ENCODE assay signal across 19 cellular contexts in genomic region chr11:25949918-25950317, GRCh38.
DNase-seq lines count a peak whose midpoint lies in the region; ATAC-seq and TF ChIP-seq lines count a peak whose summit lies in the region.
"Had no signal": no experiment of that assay in that cellular context is flagged by ENCODE, and none has a peak within 500 bp of the region (broad histone marks: within the 10 kb centered on the region; RNA-seq: fewer than 3 reads in every experiment).

No MANE protein-coding gene starts in this region.

- H2AFZ ChIP-seq in MM.1S (ENCODE audit: low read length), result no peak overlapping the region

- H3K27ac ChIP-seq in MM.1S (ENCODE audit: low read length), result no peak overlapping the region
- H3K27ac ChIP-seq: A549; BLaER1 treated with 17β-estradiol and CSF1 and Interleukin-3, amounts not matched to agents 10 nM and 100 nM; C4-2B had no signal

- no peaks in the 10 kb centered on the region for H3K9me3 ChIP-seq in MM.1S (replicated peaks; ENCODE audit: insufficient read depth, low read length)
- H3K9me3 ChIP-seq: A549; BLaER1 treated with 17β-estradiol and CSF1 and Interleukin-3, amounts not matched to agents 10 nM and 100 nM had no signal

- no peak overlapping the region for H3K4me3 ChIP-seq in MM.1S (ENCODE audit: low read length)
- H3K4me3 ChIP-seq: A549; BLaER1 treated with 17β-estradiol and CSF1 and Interleukin-3, amounts not matched to agents 10 nM and 100 nM; GM12878 had no signal

- peak; percentile 69 for ATAC-seq in GM18517 (IDR thresholded peaks at IDR 0.05; ENCODE audit: unreplicated experiment)
- peak; percentile 51 for ATAC-seq in HG02798 (IDR thresholded peaks at IDR 0.05; ENCODE audit: poor library complexity, unreplicated experiment)
- ATAC-seq in HG03159 (IDR thresholded peaks at IDR 0.05; ENCODE audit: unreplicated experiment), result no peak
- ATAC-seq: A549; CD8-positive, alpha-beta T cell; GM12878 had no signal

- no peaks in the 10 kb centered on the region for H3K27me3 ChIP-seq in MM.1S (replicated peaks; ENCODE audit: insufficient read depth, low read length)
- H3K27me3 ChIP-seq: BLaER1 treated with 17β-estradiol and CSF1 and Interleukin-3, amounts not matched to agents 10 nM and 100 nM had no signal

- DNase-seq in MM.1S (peak; percentile 9), UCSD-AML1 (lab: John Stamatoyannopoulos, UW; ENCODE audit: unreplicated experiment) (no peak), DMS79 (lab: John Stamatoyannopoulos, UW) (no peak)
- no peak for DNase-seq in activated T-cell treated with anti-CD3 and anti-CD28 coated beads, Interleukin-2, amount 50 U/mL, for 48 hours
- DNase-seq: AML-193; Caco-2; Calu3; CD4-positive, alpha-beta T cell; CD8-positive, alpha-beta T cell; DND-41; EL; GDM1 had no signal

- no peaks in the 10 kb centered on the region for H4K20me1 ChIP-seq in MM.1S (ENCODE audit: insufficient read depth, low read length)
- H4K20me1 ChIP-seq: BLaER1 treated with 17β-estradiol and CSF1 and Interleukin-3, amounts not matched to agents 10 nM and 100 nM had no signal

- H3F3A ChIP-seq in MM.1S (ENCODE audit: insufficient read depth, low read length), result no peaks in the 10 kb centered on the region

- H3K4me1 ChIP-seq in MM.1S (ENCODE audit: low read length), result no peaks in the 10 kb centered on the region
- H3K4me1 ChIP-seq: A549, Caco-2 had no signal

- no peaks in the 10 kb centered on the region for H3K36me3 ChIP-seq in MM.1S (replicated peaks; ENCODE audit: insufficient read depth, low read length)
- H3K36me3 ChIP-seq: BLaER1 treated with 17β-estradiol and CSF1 and Interleukin-3, amounts not matched to agents 10 nM and 100 nM had no signal

- H3K4me2 ChIP-seq in MM.1S (ENCODE audit: low read depth, low read length), result no peak overlapping the region; the same call in 1 of the 2 replicates
- H3K4me2 ChIP-seq: A549; BLaER1 treated with 17β-estradiol and CSF1 and Interleukin-3, amounts not matched to agents 10 nM and 100 nM had no signal

- H3K79me2 ChIP-seq in MM.1S (ENCODE audit: low read length), result no peaks in the 10 kb centered on the region

- no peak overlapping the region for H3K9ac ChIP-seq in MM.1S (ENCODE audit: low read length)
- H3K9ac ChIP-seq: BLaER1 treated with 17β-estradiol and CSF1 and Interleukin-3, amounts not matched to agents 10 nM and 100 nM had no signal

- H3K9me2 ChIP-seq in MM.1S (replicated peaks; ENCODE audit: insufficient read depth, low read length), result no peaks in the 10 kb centered on the region

- TF ChIP-seq CTCF in MM.1S (IDR thresholded peaks at IDR 0.05; ENCODE audit: low read length), result no peak
